Comparison of ENCODE assay signal across 11 cellular contexts in genomic region chr4:2254665-2255500, GRCh38. TPM values are rescaled to one million over a fixed set of nuclear protein-coding genes. Genes with fewer than 3 reads are reported as not detected.
DNase-seq lines count a peak whose midpoint lies in the region; ATAC-seq, FAIRE-seq and TF ChIP-seq lines count a peak whose summit lies in the region.
"Had no signal": no experiment of that assay in that cellular context is flagged by ENCODE, and none has a peak within 500 bp of the region (broad histone marks: within the 10 kb centered on the region; RNA-seq: fewer than 3 reads in every experiment).

No MANE protein-coding gene starts in this region.

- POLR2A ChIA-PET in SK-N-SH (lab: Yijun Ruan, JAX) = no interaction called here

- ATAC-seq in SK-N-SH treated with all-trans-retinoic acid at 6 μM for 48 hours = no peak
- ATAC-seq in GM18511 (IDR thresholded peaks at IDR 0.05; ENCODE audit: unreplicated experiment) = no peak

- intact Hi-C loops in lower leg skin (cut with DNase I; ENCODE audit: low total_unique reads) (no loop called here), Calu3 (cut with micrococcal nuclease; ENCODE audit: unreplicated experiment) (no loop called here)

- H3K27ac Mint-ChIP-seq in astrocyte (ENCODE audit: unreplicated experiment) (peak overlapping the region; percentile 53), Calu3 (ENCODE audit: unreplicated experiment) (no peak overlapping the region)

- BruUV-seq in Calu3 (replicated peaks; lab: Mats Ljungman, UMichigan) = no TSS peak

- no peaks in the 10 kb centered on the region for H3K27me3 Mint-ChIP-seq in astrocyte (ENCODE audit: low read depth, unreplicated experiment)
- H3K27me3 Mint-ChIP-seq in Calu3 (ENCODE audit: unreplicated experiment) = no peaks in the 10 kb centered on the region

- TF ChIP-seq CTCF in SK-N-SH (IDR thresholded peaks at IDR 0.05) (no peak), astrocyte (IDR thresholded peaks at IDR 0.05; ENCODE audit: insufficient read depth, low read depth, low read length) (no peak), lower leg skin (IDR thresholded peaks at IDR 0.05) (no peak), Calu3 (IDR thresholded peaks at IDR 0.05; ENCODE audit: unreplicated experiment) (no peak)

- H3K4me2 ChIP-seq in SK-N-SH (no peak overlapping the region), astrocyte (ENCODE audit: low read length) (no peak overlapping the region)

- H3K4me3 Mint-ChIP-seq in astrocyte (ENCODE audit: unreplicated experiment) = no peak overlapping the region
- H3K4me3 Mint-ChIP-seq in Calu3 (ENCODE audit: low read depth, unreplicated experiment) = no peak overlapping the region

- CTCF ChIA-PET in SK-N-SH (lab: Yijun Ruan, JAX) = interaction anchor here (0.8 kb wide), 1 partner anchor 35 kb away, joined by 3 read pairs; no protein-coding TSS in a partner anchor
- CTCF ChIA-PET in Calu3 (lab: Charles Lee) = no interaction called here

- no peaks in the 10 kb centered on the region for H3F3A ChIP-seq in SK-N-SH (replicated peaks; ENCODE audit: insufficient read depth)

- H3K36me3 ChIP-seq in SK-N-SH (replicated peaks in 1 of 2; ENCODE audit: control insufficient read depth in 1 of 2, insufficient read depth in 2 of 2, low read length in 1 of 2) (peaks cover 0 to 64% of the 10 kb centered on the region in 2 experiments), astrocyte (ENCODE audit: insufficient read depth, low read length) (peaks cover 5% of the 10 kb centered on the region)

- no peak overlapping the region for H3K4me3 ChIP-seq in SK-N-SH (ENCODE audit: low read depth in 2 of 2, low read length in 1 of 2)
- H3K4me3 ChIP-seq in astrocyte (ENCODE audit: insufficient read depth, low read depth, low read length) = no peak overlapping the region
- H3K4me3 ChIP-seq in lower leg skin (ENCODE audit: low read depth, poor library complexity, severe bottlenecking) = no peak overlapping the region

- FAIRE-seq in astrocyte (lab: Jason Lieb, UNC) = no peak

- H3K9me2 ChIP-seq in SK-N-SH = no peaks in the 10 kb centered on the region

- H3K9ac ChIP-seq in SK-N-SH (no peak overlapping the region), astrocyte (ENCODE audit: low read length) (no peak overlapping the region)

- peaks cover 15% of the 10 kb centered on the region for H3K36me3 Mint-ChIP-seq in astrocyte (ENCODE audit: low read depth, unreplicated experiment)
- H3K36me3 Mint-ChIP-seq in Calu3 (ENCODE audit: insufficient read depth, unreplicated experiment) = no peaks in the 10 kb centered on the region

- peaks cover 0 to 44% of the 10 kb centered on the region in 2 experiments; a peak in 1 of 4 replicates for H3K4me1 ChIP-seq in SK-N-SH (ENCODE audit: control insufficient read depth in 1 of 2, insufficient read depth in 2 of 2, low read depth in 1 of 2, low read length in 1 of 2)
- H3K4me1 ChIP-seq in astrocyte (ENCODE audit: insufficient read depth, low read length) = peaks cover 18% of the 10 kb centered on the region

- no peak overlapping the region for H3K27ac ChIP-seq in SK-N-SH (ENCODE audit: low read depth in 2 of 2, low read length in 1 of 2)
- H3K27ac ChIP-seq in astrocyte (ENCODE audit: low read depth, low read length) = no peak overlapping the region
- H3K27ac ChIP-seq in substantia nigra (ENCODE audit: low read depth, low read length, poor library complexity, severe bottlenecking) = peak overlapping the region; percentile 80
- H3K27ac ChIP-seq: 22Rv1 had no signal

- WGBS in SK-N-SH (ENCODE audit: low lambda C conversion rate) = 89% methylated on average over 22 of the region's 32 CpGs
- 87 to 88% methylated on average over 32 of the region's 32 CpGs for WGBS in lower leg skin, 2 donors

- H3K4me1 Mint-ChIP-seq in astrocyte (ENCODE audit: low read depth, unreplicated experiment) = peaks cover 2% of the 10 kb centered on the region
- H3K4me1 Mint-ChIP-seq in Calu3 (ENCODE audit: low read depth, unreplicated experiment) = no peaks in the 10 kb centered on the region

- peak; percentile 23 for DNase-seq in SK-N-SH
- DNase-seq in astrocyte (ENCODE audit: low read depth) = no peak
- DNase-seq in lower leg skin (ENCODE audit: low spot score in 2 of 2) = peak; percentile 13 to 82
- no peak for DNase-seq in substantia nigra (lab: John Stamatoyannopoulos, UW)
- no peak for DNase-seq in SIG-M5 treated with dmso at 0.1 percent for 504 hours (lab: John Stamatoyannopoulos, UW; ENCODE audit: unreplicated experiment)
- DNase-seq in Calu3 = no peak
- DNase-seq: cortex of kidney; stimulated activated CD4-positive, alpha-beta T cell treated with anti-CD3 and anti-CD28 coated beads, Interleukin-2, amount 100 ng/mL, for 48 hours had no signal

- H3K79me2 ChIP-seq in SK-N-SH (ENCODE audit: insufficient read depth) (peaks cover 33% of the 10 kb centered on the region), astrocyte (ENCODE audit: insufficient read depth, low read length) (peaks cover 46% of the 10 kb centered on the region)

- H3K9me3 ChIP-seq in SK-N-SH = no peaks in the 10 kb centered on the region
- no peaks in the 10 kb centered on the region for H3K9me3 ChIP-seq in astrocyte (ENCODE audit: insufficient read depth, low read depth, low read length)

- H2AFZ ChIP-seq in SK-N-SH (ENCODE audit: low read depth) (no peak overlapping the region), astrocyte (ENCODE audit: low read depth, low read length) (no peak overlapping the region)

- TF ChIP-seq EP300 in SK-N-SH (IDR thresholded peaks at IDR 0.05; ENCODE audit: borderline replicate concordance in 1 of 2, low read depth in 1 of 2, low read length in 1 of 2) = no peak

- H4K20me1 ChIP-seq in SK-N-SH (ENCODE audit: insufficient read depth) (peaks cover 71% of the 10 kb centered on the region), astrocyte (ENCODE audit: insufficient read depth, low read length) (peaks cover 99% of the 10 kb centered on the region)

- H3K9me3 Mint-ChIP-seq in astrocyte (ENCODE audit: unreplicated experiment) (no peaks in the 10 kb centered on the region), Calu3 (ENCODE audit: low read depth, unreplicated experiment) (no peaks in the 10 kb centered on the region)

- TF ChIP-seq POLR2A in lower leg skin (IDR thresholded peaks at IDR 0.05) = no peak

- no peak for TF ChIP-seq RAD21 in SK-N-SH (IDR thresholded peaks at IDR 0.05; ENCODE audit: low read length)

- H3K27me3 ChIP-seq in SK-N-SH (ENCODE audit: insufficient read depth) (no peaks in the 10 kb centered on the region), astrocyte (ENCODE audit: insufficient read depth, low read length) (no peaks in the 10 kb centered on the region)

TF ChIP-seq in SK-N-SH, 30 proteins besides CTCF, POLR2A, EP300 and RAD21:
- no peak for TF ChIP-seq USF1 (IDR thresholded peaks at IDR 0.05; ENCODE audit: borderline replicate concordance, low read depth)
- no peak for TF ChIP-seq NRF1 (IDR thresholded peaks at IDR 0.05; ENCODE audit: low read depth, low read length)
- no peak for TF ChIP-seq TEAD4 (IDR thresholded peaks at IDR 0.05; ENCODE audit: borderline replicate concordance, insufficient read depth)
- TF ChIP-seq MEF2A (IDR thresholded peaks at IDR 0.05; ENCODE audit: borderline replicate concordance, low read depth) = no peak
- no peak for TF ChIP-seq ELF1 (IDR thresholded peaks at IDR 0.05)
- no peak for TF ChIP-seq RXRA (IDR thresholded peaks at IDR 0.05; ENCODE audit: borderline replicate concordance, low read depth)

TF ChIP-seq in SK-N-SH treated with all-trans-retinoic acid at 6 μM for 48 hours, 23 proteins besides CTCF, POLR2A, EP300 and RAD21:
- TF ChIP-seq ZNF565 (CRISPR knock-in tag; conservative IDR thresholded peaks at IDR 0.05; ENCODE audit: low read depth) (no peak), TOX (CRISPR knock-in tag; IDR thresholded peaks at IDR 0.05; ENCODE audit: borderline replicate concordance) (no peak), ISL1 (CRISPR knock-in tag; IDR thresholded peaks at IDR 0.05) (no peak)

RNA-seq across cellular contexts. Expression of gene MXD4, which starts 7.0 kb away (rescaled TPM):
- 38.6 and 42.2 TPM in 2 replicates for polyA plus RNA-seq in SK-N-SH (2012; rRNA removed)
- polyA plus RNA-seq in SK-N-SH (2012; cell fraction: cytosol; rRNA removed) = 17.3 and 28.2 TPM in 2 replicates
- polyA plus RNA-seq in SK-N-SH (2012; cell fraction: nucleus; rRNA removed) = 58.8 and 62.0 TPM in 2 replicates
- total RNA-seq in astrocyte (92.0 and 92.3 TPM in 2 replicates), lower leg skin (10 to 100 TPM; 33.3 to 62.6 (median 47.6) TPM), Calu3 (2022) (12.8 and 15.0 TPM in 2 replicates)

RNA-seq across cellular contexts. Expression of gene HAUS3, which starts 13.0 kb away (rescaled TPM):
- 6.3 and 6.4 TPM in 2 replicates for polyA plus RNA-seq in SK-N-SH (2012; rRNA removed)
- 4.0 and 4.4 TPM in 2 replicates for polyA plus RNA-seq in SK-N-SH (2012; cell fraction: cytosol; rRNA removed)
- 15.3 and 15.8 TPM in 2 replicates for polyA plus RNA-seq in SK-N-SH (2012; cell fraction: nucleus; rRNA removed)
- total RNA-seq in astrocyte (9.1 and 10.7 TPM in 2 replicates), lower leg skin (10 to 100 TPM in 3 of 4 donors, 1 to 10 TPM in 1; 6.8 to 15.3 (median 12.4) TPM), Calu3 (2022) (12.9 and 13.4 TPM in 2 replicates)

RNA-seq across cellular contexts. Expression of gene POLN, which starts 13.0 kb away (rescaled TPM):
- polyA plus RNA-seq in SK-N-SH (2012; rRNA removed) = 0.67 and 1.2 TPM in 2 replicates
- polyA plus RNA-seq in SK-N-SH (2012; cell fraction: cytosol; rRNA removed) = 0.31 and 0.38 TPM in 2 replicates
- polyA plus RNA-seq in SK-N-SH (2012; cell fraction: nucleus; rRNA removed) = 4.2 and 4.9 TPM in 2 replicates
- total RNA-seq in astrocyte (3.1 and 3.6 TPM in 2 replicates), lower leg skin (1 to 10 TPM in 2 of 4 donors, under 1 TPM in 2; 0.30 to 3.3 (median 0.89) TPM), Calu3 (2022) (4.1 and 5.2 TPM in 2 replicates)

Comparison
In these comparisons a context has a peak if more than half of its experiments do, and no peak if none do; other contexts are left out.
1. DNase-seq: peak in SK-N-SH (single experiment) and lower leg skin (2 of 2); none in astrocyte (single experiment), substantia nigra (0 of 49), SIG-M5 treated with dmso at 0.1 percent for 504 hours (single experiment) and Calu3 (single experiment).